Comparison of ENCODE assay signal across 12 cellular contexts in genomic region chr9:93669116-93669957, GRCh38.
A peak's percentile ranks its signal among the peaks of the same experiment; 100 is the strongest.
DNase-seq lines count a peak whose midpoint lies in the region; ATAC-seq, FAIRE-seq and TF ChIP-seq lines count a peak whose summit lies in the region.
"Had no signal": no experiment of that assay in that cellular context is flagged by ENCODE, and none has a peak within 500 bp of the region (broad histone marks: within the 10 kb centered on the region; RNA-seq: fewer than 3 reads in every experiment).

No MANE protein-coding gene starts in this region.

- H3K4me1 Mint-ChIP-seq in HFFc6 (ENCODE audit: low read depth), result no peaks in the 10 kb centered on the region

- no peak overlapping the region for H3K18ac ChIP-seq in H1 (ENCODE audit: extremely low read depth, low read length)

- no peak overlapping the region for H3K56ac ChIP-seq in H1 (replicated peaks; ENCODE audit: insufficient read length, low read depth, low read length)

- H2BK12ac ChIP-seq in H1 (ENCODE audit: low read depth, low read length), result no peak overlapping the region

- peaks cover 18% of the 10 kb centered on the region for H3K27me3 Mint-ChIP-seq in HFFc6 (ENCODE audit: insufficient read depth)

- no peak overlapping the region for H3K23ac ChIP-seq in H1 (ENCODE audit: insufficient read length)

- no peak overlapping the region for H3K4me3 ChIP-seq in BE2C (ENCODE audit: low read depth, low read length)
- H3K4me3 ChIP-seq in H1 (ENCODE audit: extremely low read depth in 1 of 4, insufficient read depth in 2 of 4, low read depth in 3 of 4, low read length in 4 of 4), result no peak overlapping the region

- H3K27ac Mint-ChIP-seq in HFFc6, result peak overlapping the region; percentile 46; the same call in 1 of the 2 replicates

- no peak overlapping the region for H2BK20ac ChIP-seq in H1 (ENCODE audit: low read length)

- H3K4me1 ChIP-seq in BE2C (no peaks in the 10 kb centered on the region), H1 (replicated peaks in 1 of 4; ENCODE audit: control insufficient read depth in 3 of 4, insufficient read depth in 4 of 4, low read length in 3 of 4) (no peaks in the 10 kb centered on the region; a peak in 3 of 7 replicates)

- H3K79me2 ChIP-seq in H1 (ENCODE audit: control insufficient read depth in 1 of 2, insufficient read depth in 2 of 2, low read length in 2 of 2), result no peaks in the 10 kb centered on the region

- FAIRE-seq in H1 (lab: Jason Lieb, UNC), result no peak
- FAIRE-seq: keratinocyte, urothelium cell line had no signal

- no peak overlapping the region for H4K5ac ChIP-seq in H1 (ENCODE audit: insufficient read length, low read depth, low read length)

- no peak overlapping the region for H3K4me2 ChIP-seq in H1 (ENCODE audit: insufficient read depth in 1 of 2, low read depth in 2 of 2, low read length in 2 of 2)

- CTCF ChIA-PET in H1 (lab: Charles Lee; ENCODE audit: partially characterized antibody), result interaction anchor here (0.9 to 1.4 kb wide), 3 partner anchors 22 to 103 kb away, joined by 3 read pairs; no protein-coding TSS in a partner anchor

- no peak overlapping the region for H3K4ac ChIP-seq in H1 (replicated peaks; ENCODE audit: insufficient read length, low read depth, low read length)

- 0 out of 2 replicates have a peak overlapping the region, but pooled peaks have one; percentile 51 for H4K8ac ChIP-seq in H1 (ENCODE audit: extremely low read depth, insufficient read depth, low read length)

- H3K27me3 ChIP-seq in BE2C (no peaks in the 10 kb centered on the region), H1 (replicated peaks in 1 of 4; ENCODE audit: control insufficient read depth in 3 of 4, extremely low read depth in 1 of 4, insufficient read depth in 3 of 4, low read length in 3 of 4) (no peaks in the 10 kb centered on the region; a peak in 1 of 7 replicates)

- no peak for TF ChIP-seq RAD21 in H1 (IDR thresholded peaks at IDR 0.05 in 1 of 2, conservative IDR thresholded peaks at IDR 0.05 in 1 of 2; ENCODE audit: low read depth in 2 of 2, low read length in 2 of 2)

- H3K23me2 ChIP-seq in H1 (ENCODE audit: low read depth, low read length), result peaks cover 2% of the 10 kb centered on the region; the same call in 1 of the 2 replicates

- H2AK5ac ChIP-seq in H1 (ENCODE audit: low read depth, low read length), result no peak overlapping the region

- H3K79me1 ChIP-seq in H1 (ENCODE audit: low read depth, low read length), result no peaks in the 10 kb centered on the region

- no peak overlapping the region for H3K14ac ChIP-seq in H1 (ENCODE audit: insufficient read length)

- 0 out of 2 replicates have a peak, but pooled peaks cover 5% of the 10 kb centered on the region for H3K36me3 Mint-ChIP-seq in HFFc6 (ENCODE audit: low read depth)

- ATAC-seq in omental fat pad (ENCODE audit: low FRiP score) (no peak), HG02588 (IDR thresholded peaks at IDR 0.05; ENCODE audit: unreplicated experiment) (no peak)

- no peak for TF ChIP-seq CTCF in BE2C (IDR thresholded peaks at IDR 0.05; ENCODE audit: low read depth, low read length)
- TF ChIP-seq CTCF in HFFc6 (IDR thresholded peaks at IDR 0.05), result no peak
- TF ChIP-seq CTCF in H1 (IDR thresholded peaks at IDR 0.05; ENCODE audit: control extremely low read depth in 1 of 3, insufficient read depth in 1 of 3, low read depth in 1 of 3, low read length in 3 of 3), result no peak
- no peak for TF ChIP-seq CTCF in omental fat pad (IDR thresholded peaks at IDR 0.05)

- H3K9ac ChIP-seq in H1 (replicated peaks in 1 of 4; ENCODE audit: extremely low read depth in 1 of 4, low read depth in 3 of 4, low read length in 3 of 4), result no peak overlapping the region

- H3K9me3 ChIP-seq in BE2C (no peaks in the 10 kb centered on the region), H1 (ENCODE audit: insufficient read depth in 2 of 2, low read depth in 1 of 2, low read length in 1 of 2) (no peaks in the 10 kb centered on the region; a peak in 1 of 4 replicates)

- no peak for TF ChIP-seq EP300 in H1 (IDR thresholded peaks at IDR 0.05; ENCODE audit: borderline replicate concordance in 1 of 2, low read depth in 2 of 2, low read length in 2 of 2)

- H2BK15ac ChIP-seq in H1 (ENCODE audit: low read length), result no peak overlapping the region

- H3K36me3 ChIP-seq in BE2C, result no peaks in the 10 kb centered on the region
- no peaks in the 10 kb centered on the region; a peak in 1 of 8 replicates for H3K36me3 ChIP-seq in H1 (ENCODE audit: control insufficient read depth in 2 of 4, insufficient read depth in 4 of 4, low read length in 3 of 4)

- TF ChIP-seq POLR2A in H1 (IDR thresholded peaks at IDR 0.05; ENCODE audit: control extremely low read depth in 1 of 2, low read depth in 2 of 2, low read length in 2 of 2), result no peak

- H4K91ac ChIP-seq in H1 (replicated peaks; ENCODE audit: insufficient read length, low read length), result no peak overlapping the region

- POLR2A ChIA-PET in H1 (lab: Charles Lee; ENCODE audit: partially characterized antibody), result interaction anchor here (1.7 kb wide), 1 partner anchor 10 kb away, joined by 5 read pairs; no protein-coding TSS in a partner anchor

- H2AFZ ChIP-seq in H1 (ENCODE audit: low read length), result no peak overlapping the region

- H2BK5ac ChIP-seq in H1 (ENCODE audit: low read depth, low read length), result no peak overlapping the region

- H2BK120ac ChIP-seq in H1 (replicated peaks; ENCODE audit: low read depth, low read length), result no peak overlapping the region

- 88% methylated on average over 15 of the region's 15 CpGs; no CpG with 5 or more reads in 1 of the 2 experiments for WGBS in H1 (ENCODE audit: extremely low coverage in 1 of 2, insufficient coverage in 1 of 2, insufficient read length in 1 of 2, insufficient replicate concordance in 2 of 2, low coverage in 1 of 2, low lambda C conversion rate in 2 of 2, missing lambda C conversion rate in 1 of 2), 2 experiments

- H3K27ac ChIP-seq in H1 (ENCODE audit: low read depth, low read length), result no peak overlapping the region

- no peaks in the 10 kb centered on the region for H3K9me3 Mint-ChIP-seq in HFFc6

- no peak overlapping the region for H3K4me3 Mint-ChIP-seq in HFFc6

- peak; percentile 3 for DNase-seq in BE2C
- DNase-seq in HFFc6, result no peak
- DNase-seq in H1 (ENCODE audit: low read depth in 1 of 2, low spot score in 2 of 2), result peak in 1 of 2 experiments; percentile 39
- DNase-seq in omental fat pad (ENCODE audit: low spot score), result peak; percentile 18
- no peak for DNase-seq in hippocampal formation (lab: John Stamatoyannopoulos, UW)
- DNase-seq in nucleus accumbens (lab: John Stamatoyannopoulos, UW), result no peak
- no peak for DNase-seq in cortex of kidney (lab: John Stamatoyannopoulos, UW)
- DNase-seq: NCI-H345, occipital lobe had no signal

- H4K20me1 ChIP-seq in H1 (replicated peaks in 1 of 2; ENCODE audit: control insufficient read depth in 1 of 2, insufficient read depth in 2 of 2, low read length in 2 of 2), result peaks cover 0 to 3% of the 10 kb centered on the region in 2 experiments

TF ChIP-seq in H1, 55 proteins besides CTCF, POLR2A, EP300 and RAD21:
- TF ChIP-seq SIN3A (conservative IDR thresholded peaks at IDR 0.05 in 1 of 2, IDR thresholded peaks at IDR 0.05 in 1 of 2; ENCODE audit: low read depth in 1 of 2, low read length in 2 of 2), result no peak
- TF ChIP-seq EZH2 (IDR thresholded peaks at IDR 0.05; ENCODE audit: low read depth, low read length, severe bottlenecking), result no peak
- no peak for TF ChIP-seq CEBPB (IDR thresholded peaks at IDR 0.05; ENCODE audit: low read depth, low read length)
- TF ChIP-seq, protein P1, sequence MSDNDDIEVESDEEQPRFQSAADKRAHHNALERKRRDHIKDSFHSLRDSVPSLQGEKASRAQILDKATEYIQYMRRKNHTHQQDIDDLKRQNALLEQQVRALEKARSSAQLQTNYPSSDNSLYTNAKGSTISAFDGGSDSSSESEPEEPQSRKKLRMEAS (IDR thresholded peaks at IDR 0.05), result no peak
- no peak for TF ChIP-seq TAF7 (optimal IDR thresholded peaks at IDR 0.05; ENCODE audit: borderline replicate concordance, low read depth, low read length)
- TF ChIP-seq SIRT6 (IDR thresholded peaks at IDR 0.05; ENCODE audit: low read length), result no peak
- no peak for TF ChIP-seq NANOG (IDR thresholded peaks at IDR 0.05; ENCODE audit: insufficient read depth, low read depth, low read length, poor library complexity, severe bottlenecking)
- TF ChIP-seq TAF1 (IDR thresholded peaks at IDR 0.05; ENCODE audit: low read depth, low read length), result no peak
- no peak for TF ChIP-seq HDAC6 (IDR thresholded peaks at IDR 0.05; ENCODE audit: low read depth, low read length)
- no peak for TF ChIP-seq KDM5A (IDR thresholded peaks at IDR 0.05; ENCODE audit: low read length)
- TF ChIP-seq ASH2L (IDR thresholded peaks at IDR 0.05; ENCODE audit: low read length), result no peak
- no peak for TF ChIP-seq BCL11A (IDR thresholded peaks at IDR 0.05; ENCODE audit: low read depth in 2 of 2, low read length in 2 of 2)
- TF ChIP-seq RFX5 (IDR thresholded peaks at IDR 0.05; ENCODE audit: borderline replicate concordance, low read depth, low read length), result no peak
- TF ChIP-seq RBBP5 (IDR thresholded peaks at IDR 0.05; ENCODE audit: borderline replicate concordance, low read depth, low read length), result no peak
- TF ChIP-seq ZNF274 (IDR thresholded peaks at IDR 0.05; ENCODE audit: borderline replicate concordance, extremely low read depth, low read length), result no peak
- TF ChIP-seq BRCA1 (IDR thresholded peaks at IDR 0.05; ENCODE audit: low read depth, low read length), result no peak
- TF ChIP-seq, protein P2, sequence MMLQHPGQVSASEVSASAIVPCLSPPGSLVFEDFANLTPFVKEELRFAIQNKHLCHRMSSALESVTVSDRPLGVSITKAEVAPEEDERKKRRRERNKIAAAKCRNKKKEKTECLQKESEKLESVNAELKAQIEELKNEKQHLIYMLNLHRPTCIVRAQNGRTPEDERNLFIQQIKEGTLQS (IDR thresholded peaks at IDR 0.05; ENCODE audit: insufficient read depth, low read depth, low read length), result no peak
- TF ChIP-seq CBX8 (IDR thresholded peaks at IDR 0.05; ENCODE audit: borderline replicate concordance, low read depth, low read length), result no peak
- no peak for TF ChIP-seq GTF2F1 (IDR thresholded peaks at IDR 0.05; ENCODE audit: borderline replicate concordance, low read depth, low read length)

Comparison
In these comparisons a context has a peak if more than half of its experiments do, and no peak if none do; other contexts are left out.
1. DNase-seq: peak in BE2C (single experiment) and omental fat pad (single experiment); none in HFFc6 (single experiment), hippocampal formation (0 of 2), nucleus accumbens (0 of 56) and cortex of kidney (single experiment).